12 cellular contexts compared by ENCODE assay signal in genomic region chr14:90109858-90110257, GRCh38. TPM values are rescaled to one million over a fixed set of nuclear protein-coding genes. Genes with fewer than 3 reads are reported as not detected.
DNase-seq lines count a peak whose midpoint lies in the region; ATAC-seq and TF ChIP-seq lines count a peak whose summit lies in the region.
"Had no signal": no experiment of that assay in that cellular context is flagged by ENCODE, and none has a peak within 500 bp of the region (broad histone marks: within the 10 kb centered on the region; RNA-seq: fewer than 3 reads in every experiment).

No MANE protein-coding gene starts in this region.

- H3K9me3 Mint-ChIP-seq in activated CD8-positive, alpha-beta memory T cell treated with anti-CD3 and anti-CD28 coated beads, Interleukin-2, amount 10 ng/mL, durations not matched to agents 7 days and 5 days (ENCODE audit: low read depth) = no peaks in the 10 kb centered on the region
- H3K9me3 Mint-ChIP-seq in chondrocyte (ENCODE audit: low read depth) (no peaks in the 10 kb centered on the region), nephron progenitor cell (peaks cover 4% of the 10 kb centered on the region)
- no peaks in the 10 kb centered on the region for H3K9me3 Mint-ChIP-seq in stimulated activated naive B cell treated with anti-CD40 and anti-IgM and Interleukin-4, amounts not matched to agents 10 μg/mL and 1 μg/mL and 100 μg/mL, for 72 hours
- H3K9me3 Mint-ChIP-seq in naive thymus-derived CD8-positive, alpha-beta T cell = no peaks in the 10 kb centered on the region
- H3K9me3 Mint-ChIP-seq: activated T-helper 2 cell treated with anti-CD3 and anti-CD28 coated beads, Interferon-gamma antibody, Interleukin-2, Interleukin-4, amounts not matched to agents 10 μg/mL and 5 μg/mL and 100 μg/mL, durations not matched to agents 14 hours and 24 hours and 36 hours had no signal

- H3K36me3 Mint-ChIP-seq in activated CD8-positive, alpha-beta memory T cell treated with anti-CD3 and anti-CD28 coated beads, Interleukin-2, amount 10 ng/mL, durations not matched to agents 7 days and 5 days = no peaks in the 10 kb centered on the region
- H3K36me3 Mint-ChIP-seq in chondrocyte (ENCODE audit: low read depth) = no peaks in the 10 kb centered on the region
- no peaks in the 10 kb centered on the region for H3K36me3 Mint-ChIP-seq in stimulated activated naive B cell treated with anti-CD40 and anti-IgM and Interleukin-4, amounts not matched to agents 10 μg/mL and 1 μg/mL and 100 μg/mL, for 72 hours
- no peaks in the 10 kb centered on the region for H3K36me3 Mint-ChIP-seq in nephron progenitor cell (ENCODE audit: low read depth)
- no peaks in the 10 kb centered on the region for H3K36me3 Mint-ChIP-seq in naive thymus-derived CD8-positive, alpha-beta T cell

- H3K4me1 Mint-ChIP-seq in activated CD8-positive, alpha-beta memory T cell treated with anti-CD3 and anti-CD28 coated beads, Interleukin-2, amount 10 ng/mL, durations not matched to agents 7 days and 5 days = no peaks in the 10 kb centered on the region
- H3K4me1 Mint-ChIP-seq in chondrocyte (ENCODE audit: low read depth) (peaks cover 11% of the 10 kb centered on the region), nephron progenitor cell (no peaks in the 10 kb centered on the region)
- H3K4me1 Mint-ChIP-seq in stimulated activated naive B cell treated with anti-CD40 and anti-IgM and Interleukin-4, amounts not matched to agents 10 μg/mL and 1 μg/mL and 100 μg/mL, for 72 hours = no peaks in the 10 kb centered on the region
- peaks cover 0 to 3% (median 0%) of the 10 kb centered on the region in 4 donors for H3K4me1 Mint-ChIP-seq in naive thymus-derived CD8-positive, alpha-beta T cell
- H3K4me1 Mint-ChIP-seq: T-helper 17 cell had no signal

- H3K4me3 ChIP-seq in LNCaP clone FGC (ENCODE audit: low read depth, low read length) = no peak overlapping the region

- H3K27me3 Mint-ChIP-seq in activated CD8-positive, alpha-beta memory T cell treated with anti-CD3 and anti-CD28 coated beads, Interleukin-2, amount 10 ng/mL, durations not matched to agents 7 days and 5 days = peaks cover 19% of the 10 kb centered on the region
- H3K27me3 Mint-ChIP-seq in chondrocyte (ENCODE audit: low read depth) (peaks cover 33% of the 10 kb centered on the region), nephron progenitor cell (ENCODE audit: low read depth, poor library complexity) (peaks cover 21% of the 10 kb centered on the region)
- H3K27me3 Mint-ChIP-seq in stimulated activated naive B cell treated with anti-CD40 and anti-IgM and Interleukin-4, amounts not matched to agents 10 μg/mL and 1 μg/mL and 100 μg/mL, for 72 hours = peaks cover 12 to 14% of the 10 kb centered on the region in 2 donors
- H3K27me3 Mint-ChIP-seq in naive thymus-derived CD8-positive, alpha-beta T cell = peaks cover 17 to 35% (median 21%) of the 10 kb centered on the region in 5 donors

- ATAC-seq in activated CD8-positive, alpha-beta memory T cell treated with anti-CD3 and anti-CD28 coated beads, Interleukin-2, amount 10 ng/mL, durations not matched to agents 7 days and 5 days = no peak
- ATAC-seq in stimulated activated naive B cell treated with anti-CD40 and anti-IgM and Interleukin-4, amounts not matched to agents 10 μg/mL and 1 μg/mL and 100 μg/mL, for 72 hours (replicated peaks) = peak; percentile 34 to 46
- ATAC-seq in naive thymus-derived CD8-positive, alpha-beta T cell = no peak
- ATAC-seq: T-helper 17 cell had no signal

- POLR2A ChIA-PET in naive thymus-derived CD8-positive, alpha-beta T cell (lab: Charles Lee) = no interaction called here

- TF ChIP-seq CTCF in LNCaP clone FGC (IDR thresholded peaks at IDR 0.05; ENCODE audit: control insufficient read depth, extremely low read depth, insufficient read depth) = peak; percentile 39
- peak; percentile 45 for TF ChIP-seq CTCF in chondrocyte (IDR thresholded peaks at IDR 0.05)
- no peak for TF ChIP-seq CTCF in nephron progenitor cell (IDR thresholded peaks at IDR 0.05)

- DNase-seq in activated CD8-positive, alpha-beta memory T cell treated with anti-CD3 and anti-CD28 coated beads for 48 hours (ENCODE audit: low read depth in 2 of 3, low spot score in 2 of 3) = peak in 2 of 3 experiments; percentile 0 to 1
- no peak for DNase-seq in activated CD8-positive, alpha-beta memory T cell treated with anti-CD3 and anti-CD28 coated beads, Interleukin-2, amount 10 ng/mL, durations not matched to agents 7 days and 5 days
- no peak for DNase-seq in LNCaP clone FGC (ENCODE audit: low read depth)
- DNase-seq in chondrocyte (ENCODE audit: low spot score) = no peak
- DNase-seq in stimulated activated naive B cell treated with anti-CD40 and anti-IgM and Interleukin-4, amounts not matched to agents 10 μg/mL and 1 μg/mL and 100 μg/mL, for 72 hours = no peak
- DNase-seq in NCI-H2029 treated with DMSO at 0.1 percent for 48 hours (lab: John Stamatoyannopoulos, UW) = no peak
- DNase-seq in nephron progenitor cell = no peak
- no peak for DNase-seq in naive thymus-derived CD8-positive, alpha-beta T cell
- DNase-seq: KG1, kidney glomerular epithelial cell, T-helper 17 cell had no signal

- H3K27ac Mint-ChIP-seq in activated CD8-positive, alpha-beta memory T cell treated with anti-CD3 and anti-CD28 coated beads, Interleukin-2, amount 10 ng/mL, durations not matched to agents 7 days and 5 days = no peak overlapping the region
- H3K27ac Mint-ChIP-seq in chondrocyte (ENCODE audit: unreplicated experiment) (no peak overlapping the region), nephron progenitor cell (no peak overlapping the region)
- H3K27ac Mint-ChIP-seq in stimulated activated naive B cell treated with anti-CD40 and anti-IgM and Interleukin-4, amounts not matched to agents 10 μg/mL and 1 μg/mL and 100 μg/mL, for 72 hours = no peak overlapping the region
- no peak overlapping the region for H3K27ac Mint-ChIP-seq in naive thymus-derived CD8-positive, alpha-beta T cell
- H3K27ac Mint-ChIP-seq: activated T-helper 2 cell treated with anti-CD3 and anti-CD28 coated beads, Interferon-gamma antibody, Interleukin-2, Interleukin-4, amounts not matched to agents 10 μg/mL and 5 μg/mL and 100 μg/mL, durations not matched to agents 14 hours and 24 hours and 36 hours; T-helper 17 cell had no signal

- H3K4me3 Mint-ChIP-seq in activated CD8-positive, alpha-beta memory T cell treated with anti-CD3 and anti-CD28 coated beads, Interleukin-2, amount 10 ng/mL, durations not matched to agents 7 days and 5 days = no peak overlapping the region
- H3K4me3 Mint-ChIP-seq in chondrocyte (ENCODE audit: unreplicated experiment) (no peak overlapping the region), nephron progenitor cell (no peak overlapping the region)
- no peak overlapping the region for H3K4me3 Mint-ChIP-seq in stimulated activated naive B cell treated with anti-CD40 and anti-IgM and Interleukin-4, amounts not matched to agents 10 μg/mL and 1 μg/mL and 100 μg/mL, for 72 hours
- no peak overlapping the region for H3K4me3 Mint-ChIP-seq in naive thymus-derived CD8-positive, alpha-beta T cell
- H3K4me3 Mint-ChIP-seq: T-helper 17 cell had no signal

- CTCF ChIA-PET in activated CD8-positive, alpha-beta memory T cell treated with anti-CD3 and anti-CD28 coated beads, Interleukin-2, amount 10 ng/mL, durations not matched to agents 7 days and 5 days (lab: Charles Lee) = no interaction called here

RNA-seq across cellular contexts. Expression of gene KCNK13, which starts 48.1 kb away (rescaled TPM):
- total RNA-seq in activated CD8-positive, alpha-beta memory T cell treated with anti-CD3 and anti-CD28 coated beads, Interleukin-2, amount 10 ng/mL, durations not matched to agents 7 days and 5 days = under 1 TPM; 0.21 to 0.23 TPM
- not detected in 3 replicates for total RNA-seq in chondrocyte
- not detected for total RNA-seq in naive thymus-derived CD8-positive, alpha-beta T cell
- polyA plus RNA-seq in naive thymus-derived CD8-positive, alpha-beta T cell = not detected
- total RNA-seq: activated T-helper 2 cell treated with anti-CD3 and anti-CD28 coated beads, Interferon-gamma antibody, Interleukin-2, Interleukin-4, amounts not matched to agents 10 μg/mL and 5 μg/mL and 100 μg/mL, durations not matched to agents 14 hours and 24 hours and 36 hours had no signal

Comparison
In these comparisons a context has a peak if more than half of its experiments do, and no peak if none do; other contexts are left out.
1. DNase-seq: peak in activated CD8-positive, alpha-beta memory T cell treated with anti-CD3 and anti-CD28 coated beads for 48 hours (2 of 3); none in activated CD8-positive, alpha-beta memory T cell treated with anti-CD3 and anti-CD28 coated beads, Interleukin-2, amount 10 ng/mL, durations not matched to agents 7 days and 5 days (single experiment), LNCaP clone FGC (single experiment), chondrocyte (single experiment), stimulated activated naive B cell treated with anti-CD40 and anti-IgM and Interleukin-4, amounts not matched to agents 10 μg/mL and 1 μg/mL and 100 μg/mL, for 72 hours (single experiment), NCI-H2029 treated with DMSO at 0.1 percent for 48 hours (single experiment), nephron progenitor cell (single experiment) and naive thymus-derived CD8-positive, alpha-beta T cell (0 of 10).
2. ATAC-seq: peak in stimulated activated naive B cell treated with anti-CD40 and anti-IgM and Interleukin-4, amounts not matched to agents 10 μg/mL and 1 μg/mL and 100 μg/mL, for 72 hours (2 of 2); none in activated CD8-positive, alpha-beta memory T cell treated with anti-CD3 and anti-CD28 coated beads, Interleukin-2, amount 10 ng/mL, durations not matched to agents 7 days and 5 days (single experiment) and naive thymus-derived CD8-positive, alpha-beta T cell (0 of 2).